9 cellular contexts compared by ENCODE assay signal in the genomic region with DNA sequence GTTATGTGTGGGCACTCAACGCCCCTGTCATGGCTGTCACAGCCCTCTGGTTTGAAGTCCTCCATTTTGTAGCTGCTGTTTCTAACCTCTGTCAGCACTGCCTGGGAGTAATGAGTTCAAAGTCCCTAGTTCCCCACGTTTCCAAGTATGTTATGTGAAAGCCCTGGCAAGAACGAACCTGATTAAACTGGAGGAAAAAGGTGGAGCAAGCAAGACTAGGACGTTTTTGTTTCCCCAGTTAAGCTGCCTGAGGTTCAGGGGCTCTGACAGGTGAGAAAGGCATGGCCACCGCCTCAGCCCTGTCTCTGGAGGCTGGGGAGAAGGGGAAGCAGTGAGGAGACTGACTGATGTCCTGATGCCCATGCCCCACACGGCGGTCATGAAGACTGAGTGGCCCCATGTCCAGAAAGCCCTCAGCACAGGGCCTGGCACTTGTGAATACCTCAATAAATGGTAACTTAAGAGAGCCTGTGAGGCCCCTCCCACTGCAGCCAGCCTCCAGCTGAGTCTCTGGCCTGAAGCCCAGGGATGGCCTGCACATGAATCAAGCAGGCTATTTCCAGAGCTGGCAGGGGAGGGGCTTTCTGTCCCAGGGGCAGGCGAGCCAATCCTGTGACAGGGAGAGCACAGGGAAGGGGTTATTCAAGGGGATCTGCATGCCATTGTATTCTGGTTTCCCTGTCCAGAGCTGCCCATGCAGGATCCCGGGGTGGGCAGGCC.
A peak's percentile ranks its signal among the peaks of the same experiment; 100 is the strongest.
DNase-seq lines count a peak whose midpoint lies in the region; ATAC-seq and TF ChIP-seq lines count a peak whose summit lies in the region.
"Had no signal": no experiment of that assay in that cellular context is flagged by ENCODE, and none has a peak within 500 bp of the region (broad histone marks: within the 10 kb centered on the region; RNA-seq: fewer than 3 reads in every experiment).

No MANE protein-coding gene starts in this region.

- H3K4me3 Mint-ChIP-seq in activated T-helper 17 cell treated with anti-CD3 and anti-CD28 coated beads, Interleukin-2, amount 50 U/mL, for 72 hours, result no peak overlapping the region
- no peak overlapping the region for H3K4me3 Mint-ChIP-seq in activated naive CD4-positive, alpha-beta T cell treated with anti-CD3 and anti-CD28 coated beads, Interleukin-2, amount 10 ng/mL, durations not matched to agents 7 days and 5 days

- peak overlapping the region; percentile 70 for H3K4me2 ChIP-seq in SK-N-SH

- peaks cover 8 to 11% of the 10 kb centered on the region in 2 experiments for H3K36me3 ChIP-seq in SK-N-SH (replicated peaks in 1 of 2; ENCODE audit: control insufficient read depth in 1 of 2, insufficient read depth in 2 of 2, low read length in 1 of 2)
- H3K36me3 ChIP-seq in spleen, result peaks cover 0 to 35% (median 9%) of the 10 kb centered on the region in 6 donors

- ATAC-seq in activated T-helper 17 cell treated with anti-CD3 and anti-CD28 coated beads, Interleukin-2, amount 50 U/mL, for 72 hours (replicated peaks), result no peak

- H3K4me1 Mint-ChIP-seq in activated T-helper 17 cell treated with anti-CD3 and anti-CD28 coated beads, Interleukin-2, amount 50 U/mL, for 72 hours, result peaks cover 13% of the 10 kb centered on the region
- peaks cover 21% of the 10 kb centered on the region for H3K4me1 Mint-ChIP-seq in activated naive CD4-positive, alpha-beta T cell treated with anti-CD3 and anti-CD28 coated beads, Interleukin-2, amount 10 ng/mL, durations not matched to agents 7 days and 5 days

- DNase-seq in DMS53 (lab: John Stamatoyannopoulos, UW) (peak; percentile 56), DMS53 treated with DMSO at 0.1 percent for 48 hours (lab: John Stamatoyannopoulos, UW; ENCODE audit: unreplicated experiment) (no peak), SK-N-SH (peak; percentile 85), foreskin fibroblast (peak; percentile 88 to 96), non-pigmented ciliary epithelial cell (ENCODE audit: low read depth) (peak; percentile 80), spleen (no peak)
- DNase-seq in activated naive CD4-positive, alpha-beta T cell treated with anti-CD3 and anti-CD28 coated beads, Interleukin-2, amount 10 ng/mL, durations not matched to agents 7 days and 5 days, result no peak

- no peaks in the 10 kb centered on the region for H3K9me2 ChIP-seq in SK-N-SH

- peaks cover 20% of the 10 kb centered on the region for H3K36me3 Mint-ChIP-seq in activated T-helper 17 cell treated with anti-CD3 and anti-CD28 coated beads, Interleukin-2, amount 50 U/mL, for 72 hours (ENCODE audit: low read depth)
- H3K36me3 Mint-ChIP-seq in activated naive CD4-positive, alpha-beta T cell treated with anti-CD3 and anti-CD28 coated beads, Interleukin-2, amount 10 ng/mL, durations not matched to agents 7 days and 5 days, result peaks cover 11% of the 10 kb centered on the region

- H2AFZ ChIP-seq in SK-N-SH (ENCODE audit: low read depth), result no peak overlapping the region

- peaks cover 34 to 43% of the 10 kb centered on the region in 2 experiments for H3K4me1 ChIP-seq in SK-N-SH (ENCODE audit: control insufficient read depth in 1 of 2, insufficient read depth in 2 of 2, low read depth in 1 of 2, low read length in 1 of 2)
- peaks cover 10 to 83% (median 55%) of the 10 kb centered on the region in 6 donors for H3K4me1 ChIP-seq in spleen

- CTCF ChIA-PET in SK-N-SH (lab: Yijun Ruan, JAX), result interaction anchor here (0.8 to 10.2 kb wide), 12 partner anchors 9 to 126 kb away, joined by 3 to 418 read pairs (median 9); partner anchors contain the start of genes HBEGF and SLC4A9
- CTCF ChIA-PET in activated naive CD4-positive, alpha-beta T cell treated with anti-CD3 and anti-CD28 coated beads, Interleukin-2, amount 10 ng/mL, durations not matched to agents 7 days and 5 days (lab: Charles Lee), result interaction anchor here (0.6 to 29.4 kb wide), 10 partner anchors 17 to 306 kb away, joined by 3 to 856 read pairs (median 4); partner anchors contain the start of genes EIF4EBP3, HBEGF and SLC4A9

- no peaks in the 10 kb centered on the region for H3K9me3 ChIP-seq in SK-N-SH
- no peaks in the 10 kb centered on the region for H3K9me3 ChIP-seq in spleen

- TF ChIP-seq CTCF in SK-N-SH (IDR thresholded peaks at IDR 0.05) (no peak), foreskin fibroblast (IDR thresholded peaks at IDR 0.05; ENCODE audit: low read depth, low read length) (no peak), spleen (IDR thresholded peaks at IDR 0.05 in 8 of 11, conservative IDR thresholded peaks at IDR 0.05 in 3 of 11) (no peak)

- peak; percentile 3; the same call in 1 of the 2 replicates for TF ChIP-seq RAD21 in SK-N-SH (IDR thresholded peaks at IDR 0.05; ENCODE audit: low read length)

- POLR2A ChIA-PET in SK-N-SH (lab: Yijun Ruan, JAX), result interaction anchor here (3.5 kb wide), 1 partner anchor 105 kb away, joined by 13 read pairs; the partner anchor contains the start of gene HBEGF

- peaks cover 17% of the 10 kb centered on the region for H3F3A ChIP-seq in SK-N-SH (replicated peaks; ENCODE audit: insufficient read depth)

- H3K79me2 ChIP-seq in SK-N-SH (ENCODE audit: insufficient read depth), result peaks cover 4% of the 10 kb centered on the region; the same call in 1 of the 2 replicates

- no peaks in the 10 kb centered on the region for H4K20me1 ChIP-seq in SK-N-SH (ENCODE audit: insufficient read depth)

- intact Hi-C loops in spleen (cut with DNase I; ENCODE audit: low total_unique reads), result no loop called here

- H3K27ac ChIP-seq in SK-N-SH (ENCODE audit: low read depth in 2 of 2, low read length in 1 of 2), result peak overlapping the region; percentile 72 to 85
- peak overlapping the region in 3 of 8 donors; percentile 9 to 47 (median 15) for H3K27ac ChIP-seq in spleen
- H3K27ac ChIP-seq: 22Rv1 had no signal

- no peak overlapping the region for H3K9ac ChIP-seq in SK-N-SH

- no peak overlapping the region for H3K27ac Mint-ChIP-seq in activated T-helper 17 cell treated with anti-CD3 and anti-CD28 coated beads, Interleukin-2, amount 50 U/mL, for 72 hours
- H3K27ac Mint-ChIP-seq in activated naive CD4-positive, alpha-beta T cell treated with anti-CD3 and anti-CD28 coated beads, Interleukin-2, amount 10 ng/mL, durations not matched to agents 7 days and 5 days, result no peak overlapping the region

- H3K27me3 Mint-ChIP-seq in activated T-helper 17 cell treated with anti-CD3 and anti-CD28 coated beads, Interleukin-2, amount 50 U/mL, for 72 hours, result no peaks in the 10 kb centered on the region
- peaks cover 4% of the 10 kb centered on the region for H3K27me3 Mint-ChIP-seq in activated naive CD4-positive, alpha-beta T cell treated with anti-CD3 and anti-CD28 coated beads, Interleukin-2, amount 10 ng/mL, durations not matched to agents 7 days and 5 days

- 0 out of 4 replicates have a peak, but pooled peaks of 1 of the 2 experiments have one; percentile 34 for TF ChIP-seq EP300 in SK-N-SH (IDR thresholded peaks at IDR 0.05; ENCODE audit: borderline replicate concordance in 1 of 2, low read depth in 1 of 2, low read length in 1 of 2)

- no peak overlapping the region for H3K4me3 ChIP-seq in SK-N-SH (ENCODE audit: low read depth in 2 of 2, low read length in 1 of 2)
- no peak overlapping the region for H3K4me3 ChIP-seq in foreskin fibroblast (ENCODE audit: low read depth in 1 of 2, low read length in 2 of 2)
- no peak overlapping the region for H3K4me3 ChIP-seq in spleen

- 42% methylated on average over 7 of the region's 9 CpGs for WGBS in SK-N-SH (ENCODE audit: low lambda C conversion rate)
- WGBS in spleen, 5 donors, result 69 to 78% (median 71%) methylated on average over 7 to 9 of the region's 9 CpGs

- no peak for TF ChIP-seq POLR2A in spleen (IDR thresholded peaks at IDR 0.05)

- H3K27me3 ChIP-seq in SK-N-SH (ENCODE audit: insufficient read depth), result no peaks in the 10 kb centered on the region
- H3K27me3 ChIP-seq in spleen (replicated peaks in 1 of 7), result peaks cover 0 to 38% (median 0%) of the 10 kb centered on the region in 7 donors

- no peaks in the 10 kb centered on the region for H3K9me3 Mint-ChIP-seq in activated T-helper 17 cell treated with anti-CD3 and anti-CD28 coated beads, Interleukin-2, amount 50 U/mL, for 72 hours
- H3K9me3 Mint-ChIP-seq in activated naive CD4-positive, alpha-beta T cell treated with anti-CD3 and anti-CD28 coated beads, Interleukin-2, amount 10 ng/mL, durations not matched to agents 7 days and 5 days, result no peaks in the 10 kb centered on the region

TF ChIP-seq in SK-N-SH, 30 proteins besides CTCF, POLR2A, EP300 and RAD21 (continues in another document):
- TF ChIP-seq EZH2phosphoT487 (IDR thresholded peaks at IDR 0.05; ENCODE audit: borderline replicate concordance, low read depth) (no peak), NFIC (IDR thresholded peaks at IDR 0.05; ENCODE audit: borderline replicate concordance) (peak; percentile 93), RXRA (IDR thresholded peaks at IDR 0.05; ENCODE audit: borderline replicate concordance, low read depth) (peak; percentile 68), NRF1 (IDR thresholded peaks at IDR 0.05; ENCODE audit: low read depth, low read length) (0 out of 2 replicates have a peak, but pooled peaks have one; percentile 20), CHD2 (IDR thresholded peaks at IDR 0.05; ENCODE audit: low read length, partially characterized antibody) (peak; percentile 41), FOSL2 (IDR thresholded peaks at IDR 0.05; ENCODE audit: borderline replicate concordance, low read depth) (peak; percentile 47; the same call in 1 of the 2 replicates), SIN3A (IDR thresholded peaks at IDR 0.05; ENCODE audit: borderline replicate concordance, low read depth, low read length) (peak; percentile 86; the same call in 1 of the 2 replicates), USF1 (IDR thresholded peaks at IDR 0.05; ENCODE audit: borderline replicate concordance, low read depth) (no peak), JUND (IDR thresholded peaks at IDR 0.05) (peak; percentile 23; the same call in 1 of the 2 replicates), MXI1 (IDR thresholded peaks at IDR 0.05; ENCODE audit: low read depth, low read length) (peak; percentile 77), MAX (IDR thresholded peaks at IDR 0.05; ENCODE audit: low read depth) (peak; percentile 57), POLR2AphosphoS5 (IDR thresholded peaks at IDR 0.05; ENCODE audit: low read depth, low read length) (peak; percentile 30; the same call in 1 of the 2 replicates), RCOR1 (IDR thresholded peaks at IDR 0.05; ENCODE audit: low read length) (0 out of 2 replicates have a peak, but pooled peaks have one; percentile 57), FOXM1 (IDR thresholded peaks at IDR 0.05; ENCODE audit: low read depth) (no peak), YY1 (IDR thresholded peaks at IDR 0.05; ENCODE audit: low read depth) (no peak)

Comparison
In these comparisons a context has a peak if more than half of its experiments do, and no peak if none do; other contexts are left out.
1. DNase-seq: peak in DMS53 (single experiment), SK-N-SH (single experiment), foreskin fibroblast (2 of 2) and non-pigmented ciliary epithelial cell (single experiment); none in DMS53 treated with DMSO at 0.1 percent for 48 hours (single experiment), spleen (single experiment) and activated naive CD4-positive, alpha-beta T cell treated with anti-CD3 and anti-CD28 coated beads, Interleukin-2, amount 10 ng/mL, durations not matched to agents 7 days and 5 days (single experiment).